Comparison of ENCODE assay signal across 26 cellular contexts in the genomic region with DNA sequence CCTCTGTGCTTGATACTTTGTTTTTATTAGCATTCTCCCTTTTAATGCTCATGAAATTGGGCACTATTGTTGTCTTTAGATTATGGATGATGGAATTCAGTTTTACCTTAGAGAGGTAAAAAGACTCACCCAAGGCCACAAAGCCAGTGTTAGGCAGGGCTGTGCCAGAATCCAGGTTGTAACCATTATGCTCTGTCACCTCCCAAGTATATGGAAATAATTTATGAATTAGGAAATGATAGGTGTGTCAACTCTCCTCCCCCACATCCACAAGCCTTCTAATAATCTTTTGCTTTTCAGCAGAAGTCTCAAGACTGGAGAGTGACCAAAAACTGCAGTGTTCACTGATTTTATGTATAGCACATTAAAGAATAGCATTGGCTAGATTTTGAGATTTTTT. TPM values are rescaled to one million over a fixed set of nuclear protein-coding genes. Genes with fewer than 3 reads are reported as not detected.
A peak's percentile ranks its signal among the peaks of the same experiment; 100 is the strongest.
DNase-seq lines count a peak whose midpoint lies in the region; ATAC-seq, FAIRE-seq and TF ChIP-seq lines count a peak whose summit lies in the region.
"Had no signal": no experiment of that assay in that cellular context is flagged by ENCODE, and none has a peak within 500 bp of the region (broad histone marks: within the 10 kb centered on the region; RNA-seq: fewer than 3 reads in every experiment).

No MANE protein-coding gene starts in this region.

- H3K4me1 ChIP-seq in SJSA1 (replicated peaks): peaks cover 83% of the 10 kb centered on the region
- H3K4me1 ChIP-seq in gastrocnemius medialis: peaks cover 8 to 29% of the 10 kb centered on the region in 2 donors

- H3K4me3 ChIP-seq in SJSA1 (no peak overlapping the region), gastrocnemius medialis (no peak overlapping the region), dorsolateral prefrontal cortex (no peak overlapping the region)
- H3K4me3 ChIP-seq: left lung, mucosa of descending colon, Peyer's patch, sigmoid colon, upper lobe of right lung had no signal

- H3K27ac ChIP-seq in SJSA1 (peak overlapping the region; percentile 60), gastrocnemius medialis (peak overlapping the region in 3 of 4 donors; percentile 37 to 55 (median 52)), dorsolateral prefrontal cortex (peak overlapping the region in 2 of 59 donors; percentile 2 to 9)
- H3K27ac ChIP-seq: SK-N-MC had no signal

- TF ChIP-seq POLR2A in gastrocnemius medialis (IDR thresholded peaks at IDR 0.05): no peak

- CTCF ChIA-PET in Calu3 (lab: Charles Lee): interaction anchor here (1.5 kb wide), 1 partner anchor 46 kb away, joined by 4 read pairs; no protein-coding TSS in a partner anchor

- TF ChIP-seq CTCF in Calu3 (IDR thresholded peaks at IDR 0.05; ENCODE audit: unreplicated experiment) (no peak), gastrocnemius medialis (IDR thresholded peaks at IDR 0.05 in 4 of 5, conservative IDR thresholded peaks at IDR 0.05 in 1 of 5) (no peak), dorsolateral prefrontal cortex (IDR thresholded peaks at IDR 0.05 in 54 of 56, conservative IDR thresholded peaks at IDR 0.05 in 2 of 56; ENCODE audit: low read depth in 1 of 56, partially characterized antibody in 56 of 56) (no peak)

- intact Hi-C loops in Calu3 (cut with micrococcal nuclease; ENCODE audit: unreplicated experiment): no loop called here
- intact Hi-C loops in gastrocnemius medialis (cut with DNase I; ENCODE audit: low total_unique reads): no loop called here
- intact Hi-C loops in dorsolateral prefrontal cortex (cut with DNase I): no loop called here

- no TSS peak for BruUV-seq in Calu3 (replicated peaks; lab: Mats Ljungman, UMichigan)

- no peak for DNase-seq in Calu3
- DNase-seq in SJSA1 (ENCODE audit: low read depth in 1 of 2, low spot score in 2 of 2): no peak
- DNase-seq in gastrocnemius medialis: no peak
- DNase-seq in dorsolateral prefrontal cortex: no peak
- DNase-seq in urothelium cell line (ENCODE audit: low spot score): no peak
- DNase-seq in NCI-H2081 treated with DMSO at 0.1 percent for 48 hours (lab: John Stamatoyannopoulos, UW): no peak
- DNase-seq: activated CD4-positive, alpha-beta T cell treated with anti-CD3 and anti-CD28 coated beads, Interleukin-2, amount 50 U/mL, for 1 hour; activated CD8-positive, alpha-beta memory T cell treated with anti-CD3 and anti-CD28 coated beads, Interleukin-2, amount 10 ng/mL, durations not matched to agents 7 days and 5 days; activated naive CD4-positive, alpha-beta T cell treated with anti-CD3 and anti-CD28 coated beads, Interleukin-2, amount 10 ng/mL, durations not matched to agents 7 days and 5 days; amygdala; C1 segment of cervical spinal cord; hippocampal formation; left lung; mucosa of descending colon; NCI-H1436 treated with DMSO at 0.1 percent for 48 hours; NCI-H2171; NCI-H510A treated with DMSO at 0.1 percent for 48 hours; nephron progenitor cell; Peyer's patch; posterior cingulate gyrus; sigmoid colon; stimulated activated CD8-positive, alpha-beta memory T cell treated with anti-CD3 and anti-CD28 coated beads, Interleukin-4, amount 100 ng/mL, for 48 hours; upper lobe of right lung had no signal

- H3K9me3 Mint-ChIP-seq in Calu3 (ENCODE audit: low read depth, unreplicated experiment): no peaks in the 10 kb centered on the region
- H3K9me3 Mint-ChIP-seq: activated naive CD4-positive, alpha-beta T cell treated with anti-CD3 and anti-CD28 coated beads, Interleukin-2, amount 10 ng/mL, durations not matched to agents 7 days and 5 days; activated T-helper 1 cell treated with anti-CD3 and anti-CD28 coated beads, Interleukin-12 subunit alpha, Interleukin-12 subunit beta, Interleukin-2, Interleukin-4 antibody, amounts not matched to agents 30 ng/mL and 10 ng/mL and 1 ng/mL, durations not matched to agents 14 hours and 24 hours and 36 hours; nephron progenitor cell had no signal

- H3K27me3 ChIP-seq in SJSA1 (replicated peaks) (no peaks in the 10 kb centered on the region), gastrocnemius medialis (no peaks in the 10 kb centered on the region), dorsolateral prefrontal cortex (no peaks in the 10 kb centered on the region)
- H3K27me3 ChIP-seq: left lung, Peyer's patch, sigmoid colon, upper lobe of right lung had no signal

- H3K36me3 ChIP-seq in SJSA1 (0 out of 2 replicates have a peak, but pooled peaks cover 7% of the 10 kb centered on the region), gastrocnemius medialis (no peaks in the 10 kb centered on the region)
- H3K36me3 ChIP-seq: left lung, Peyer's patch, sigmoid colon, upper lobe of right lung had no signal

- peak; percentile 66 for ATAC-seq in esophagus mucosa
- no peak for ATAC-seq in gastrocnemius medialis
- ATAC-seq: activated CD8-positive, alpha-beta memory T cell treated with anti-CD3 and anti-CD28 coated beads, Interleukin-2, amount 10 ng/mL, durations not matched to agents 7 days and 5 days; left lung; upper lobe of right lung had no signal

- H3K27me3 Mint-ChIP-seq in Calu3 (ENCODE audit: unreplicated experiment): no peaks in the 10 kb centered on the region
- H3K27me3 Mint-ChIP-seq: activated naive CD4-positive, alpha-beta T cell treated with anti-CD3 and anti-CD28 coated beads, Interleukin-2, amount 10 ng/mL, durations not matched to agents 7 days and 5 days had no signal

- no peak for FAIRE-seq in urothelium cell line (lab: Jason Lieb, UNC)

- no peaks in the 10 kb centered on the region for H3K9me3 ChIP-seq in SJSA1 (replicated peaks)
- H3K9me3 ChIP-seq in gastrocnemius medialis: no peaks in the 10 kb centered on the region
- H3K9me3 ChIP-seq: left lung, mucosa of descending colon, Peyer's patch, sigmoid colon, upper lobe of right lung had no signal

- no peak overlapping the region for H3K4me3 Mint-ChIP-seq in Calu3 (ENCODE audit: low read depth, unreplicated experiment)
- H3K4me3 Mint-ChIP-seq: activated CD8-positive, alpha-beta memory T cell treated with anti-CD3 and anti-CD28 coated beads, Interleukin-2, amount 10 ng/mL, durations not matched to agents 7 days and 5 days; activated naive CD4-positive, alpha-beta T cell treated with anti-CD3 and anti-CD28 coated beads, Interleukin-2, amount 10 ng/mL, durations not matched to agents 7 days and 5 days; activated T-helper 1 cell treated with anti-CD3 and anti-CD28 coated beads, Interleukin-12 subunit alpha, Interleukin-12 subunit beta, Interleukin-2, Interleukin-4 antibody, amounts not matched to agents 30 ng/mL and 10 ng/mL and 1 ng/mL, durations not matched to agents 14 hours and 24 hours and 36 hours; nephron progenitor cell had no signal

- peaks cover 7% of the 10 kb centered on the region for H3K36me3 Mint-ChIP-seq in Calu3 (ENCODE audit: insufficient read depth, unreplicated experiment)
- H3K36me3 Mint-ChIP-seq: activated CD8-positive, alpha-beta memory T cell treated with anti-CD3 and anti-CD28 coated beads, Interleukin-2, amount 10 ng/mL, durations not matched to agents 7 days and 5 days; activated naive CD4-positive, alpha-beta T cell treated with anti-CD3 and anti-CD28 coated beads, Interleukin-2, amount 10 ng/mL, durations not matched to agents 7 days and 5 days had no signal

- peaks cover 71% of the 10 kb centered on the region for H3K4me1 Mint-ChIP-seq in Calu3 (ENCODE audit: low read depth, unreplicated experiment)
- H3K4me1 Mint-ChIP-seq: nephron progenitor cell had no signal

- H3K27ac Mint-ChIP-seq in Calu3 (ENCODE audit: unreplicated experiment): peak overlapping the region; percentile 36
- H3K27ac Mint-ChIP-seq: activated CD8-positive, alpha-beta memory T cell treated with anti-CD3 and anti-CD28 coated beads, Interleukin-2, amount 10 ng/mL, durations not matched to agents 7 days and 5 days; activated naive CD4-positive, alpha-beta T cell treated with anti-CD3 and anti-CD28 coated beads, Interleukin-2, amount 10 ng/mL, durations not matched to agents 7 days and 5 days; activated T-helper 1 cell treated with anti-CD3 and anti-CD28 coated beads, Interleukin-12 subunit alpha, Interleukin-12 subunit beta, Interleukin-2, Interleukin-4 antibody, amounts not matched to agents 30 ng/mL and 10 ng/mL and 1 ng/mL, durations not matched to agents 14 hours and 24 hours and 36 hours; nephron progenitor cell had no signal

- in situ Hi-C loops in gastrocnemius medialis (cut with MboI; ENCODE audit: low sequenced_read_pairs in 4 of 4): no loop called here

RNA-seq across cellular contexts. Expression of gene DCBLD1, which starts 13.0 kb away (rescaled TPM):
- 22.3 and 28.2 TPM in 2 replicates for total RNA-seq in Calu3 (2022)
- 39.6 and 59.1 TPM in 2 replicates for total RNA-seq in SJSA1 (2014; rRNA removed; shearing (Covaris generic))
- total RNA-seq in esophagus mucosa: 9.5 TPM
- total RNA-seq in gastrocnemius medialis: 1 to 10 TPM; 4.3 to 8.1 (median 5.2) TPM
- total RNA-seq in dorsolateral prefrontal cortex: 10 to 100 TPM in 88 of 120 experiments, 1 to 10 TPM in 32; 7.0 to 20.0 (median 12.1) TPM
